ENCODE assay signal across 13 cellular contexts in genomic region chr1:32894019-32894600, GRCh38. TPM values are rescaled to one million over a fixed set of nuclear protein-coding genes. Genes with fewer than 3 reads are reported as not detected.
DNase-seq lines count a peak whose midpoint lies in the region; ATAC-seq lines count a peak whose summit lies in the region.
"Had no signal": no experiment of that assay in that cellular context is flagged by ENCODE, and none has a peak within 500 bp of the region (broad histone marks: within the 10 kb centered on the region; RNA-seq: fewer than 3 reads in every experiment).

No MANE protein-coding gene starts in this region.

- ATAC-seq in GM19452 (IDR thresholded peaks at IDR 0.05; ENCODE audit: unreplicated experiment) = no peak

- H3K27ac ChIP-seq in HUES64 (ENCODE audit: low read depth, low read length) = peak overlapping the region; percentile 33; the same call in 1 of the 2 replicates
- no peak overlapping the region for H3K27ac ChIP-seq in ectodermal cell (ENCODE audit: insufficient read depth, low read depth, low read length, poor library complexity, severe bottlenecking)

- DNase-seq in NCI-H1417 (lab: John Stamatoyannopoulos, UW) (peak in 2 of 3 experiments; percentile 40 to 54), NCI-H1417 treated with DMSO at 0.1 percent for 48 hours (lab: John Stamatoyannopoulos, UW) (no peak), COLO829 (ENCODE audit: low spot score) (no peak), RKO (ENCODE audit: low spot score) (no peak)
- DNase-seq: activated CD8-positive, alpha-beta memory T cell treated with anti-CD3 and anti-CD28 coated beads, Interleukin-2, amount 50 U/mL, for 48 hours; MM.1S; SHP77 had no signal

- H3K4me1 ChIP-seq in HUES64 (ENCODE audit: insufficient read depth, low read length) = peaks cover 2% of the 10 kb centered on the region; the same call in 1 of the 2 replicates
- peaks cover 14% of the 10 kb centered on the region for H3K4me1 ChIP-seq in ectodermal cell (ENCODE audit: control insufficient read depth, insufficient read depth, low read length)
- H3K4me1 ChIP-seq in neuron (ENCODE audit: insufficient read depth, low read length) = peaks cover 11% of the 10 kb centered on the region

- no peaks in the 10 kb centered on the region for H3K9me3 ChIP-seq in HUES64 (ENCODE audit: insufficient read depth, low read depth, low read length)
- no peaks in the 10 kb centered on the region for H3K9me3 ChIP-seq in ectodermal cell (ENCODE audit: control insufficient read depth, low read length)
- no peaks in the 10 kb centered on the region for H3K9me3 ChIP-seq in neuron (ENCODE audit: low read length)
- H3K9me3 ChIP-seq: heart left ventricle, sigmoid colon had no signal

- WGBS in HUES64 = 62% methylated on average over 5 of the region's 8 CpGs
- WGBS in ectodermal cell, 2 experiments = 45 to 51% methylated on average over 6 to 8 of the region's 8 CpGs

- peaks cover 19% of the 10 kb centered on the region for H3K27me3 ChIP-seq in HUES64 (ENCODE audit: insufficient read depth, low read length)
- peaks cover 18% of the 10 kb centered on the region for H3K27me3 ChIP-seq in ectodermal cell (ENCODE audit: control insufficient read depth, insufficient read depth, low read length, poor library complexity, severe bottlenecking)
- H3K27me3 ChIP-seq in neuron (ENCODE audit: insufficient read depth, low read length) = peaks cover 21% of the 10 kb centered on the region

- H3K9ac ChIP-seq in HUES64 (ENCODE audit: low read depth, low read length) = peak overlapping the region; percentile 40

- H3K4me3 ChIP-seq in HUES64 (ENCODE audit: low read length) (peak overlapping the region; percentile 64), ectodermal cell (ENCODE audit: insufficient read depth, low read depth, low read length) (peak overlapping the region; percentile 61), neuron (ENCODE audit: low read length) (peak overlapping the region; percentile 46)

- H3K36me3 ChIP-seq in HUES64 (ENCODE audit: insufficient read depth, low read length) = no peaks in the 10 kb centered on the region
- no peaks in the 10 kb centered on the region for H3K36me3 ChIP-seq in ectodermal cell (ENCODE audit: control insufficient read depth, insufficient read depth, low read length)
- H3K36me3 ChIP-seq in neuron (ENCODE audit: insufficient read depth, low read length) = no peaks in the 10 kb centered on the region
- H3K36me3 ChIP-seq: heart left ventricle, sigmoid colon had no signal

- H2AFZ ChIP-seq in neuron (ENCODE audit: low read depth, low read length) = peak overlapping the region; percentile 97

RNA-seq across cellular contexts. Expression of gene TMEM54, which starts 7.1 kb away (rescaled TPM):
- 4.8 TPM for polyA plus RNA-seq in HUES64 (2013, experiment 1 of 2)
- 7.3 TPM for polyA plus RNA-seq in HUES64 (2013, experiment 2 of 2)
- polyA plus RNA-seq in ectodermal cell (2013, experiment 1 of 4) = 5.9 TPM
- 10.5 TPM for polyA plus RNA-seq in ectodermal cell (2013, experiment 2 of 4)
- polyA plus RNA-seq in ectodermal cell (2013, experiment 3 of 4) = 10.1 TPM
- polyA plus RNA-seq in ectodermal cell (2013, experiment 4 of 4) = 14.3 TPM

RNA-seq across cellular contexts. Expression of gene HPCA, which starts 7.8 kb away (rescaled TPM):
- polyA plus RNA-seq in HUES64 (2013, experiment 1 of 2) = 0.20 TPM
- polyA plus RNA-seq in HUES64 (2013, experiment 2 of 2) = 1.1 TPM
- polyA plus RNA-seq in ectodermal cell (2013, experiment 1 of 4) = 1.2 TPM
- 2.8 TPM for polyA plus RNA-seq in ectodermal cell (2013, experiment 2 of 4)
- 3.7 TPM for polyA plus RNA-seq in ectodermal cell (2013, experiment 3 of 4)
- polyA plus RNA-seq in ectodermal cell (2013, experiment 4 of 4) = 2.7 TPM
- polyA plus RNA-seq: heart left ventricle had no signal

RNA-seq across cellular contexts. Expression of gene FNDC5, which starts 23.4 kb away (rescaled TPM):
- 3.5 TPM for polyA plus RNA-seq in HUES64 (2013, experiment 1 of 2)
- 5.0 TPM for polyA plus RNA-seq in HUES64 (2013, experiment 2 of 2)
- 31.8 TPM for polyA plus RNA-seq in ectodermal cell (2013, experiment 1 of 4)
- 35.5 TPM for polyA plus RNA-seq in ectodermal cell (2013, experiment 2 of 4)
- polyA plus RNA-seq in ectodermal cell (2013, experiment 3 of 4) = 28.4 TPM
- 40.0 TPM for polyA plus RNA-seq in ectodermal cell (2013, experiment 4 of 4)

Comparison
In these comparisons a context has a peak if more than half of its experiments do, and no peak if none do; other contexts are left out.
1. DNase-seq: peak in NCI-H1417 (2 of 3); none in NCI-H1417 treated with DMSO at 0.1 percent for 48 hours (single experiment), COLO829 (single experiment) and RKO (single experiment).
2. Peak in every context shown above with its lines, with median percentiles within 50 percentile points of each other: H3K4me3 ChIP-seq.